ENCODE assay signal across 1 cellular context in genomic region chr16:86479419-86479818, GRCh38.
TF ChIP-seq lines count a peak whose summit lies in the region.

No MANE protein-coding gene starts in this region.

TF ChIP-seq in HepG2, 621 proteins besides CTCF, POLR2A, EP300 and RAD21 (continued from another document):
- TF ChIP-seq ZNF609 (CRISPR knock-in tag; IDR thresholded peaks at IDR 0.05; ENCODE audit: borderline replicate concordance) (no peak), ISX (CRISPR knock-in tag; conservative IDR thresholded peaks at IDR 0.05) (no peak), ZBTB20 (CRISPR knock-in tag; IDR thresholded peaks at IDR 0.05; ENCODE audit: borderline replicate concordance, low read depth) (no peak), ZNF574 (CRISPR knock-in tag; IDR thresholded peaks at IDR 0.05) (no peak), GATAD2A (CRISPR knock-in tag; IDR thresholded peaks at IDR 0.05) (no peak), ZNF747 (CRISPR knock-in tag; IDR thresholded peaks at IDR 0.05; ENCODE audit: borderline replicate concordance) (no peak), ZNF850 (CRISPR knock-in tag; conservative IDR thresholded peaks at IDR 0.05) (no peak), DZIP1 (CRISPR knock-in tag; IDR thresholded peaks at IDR 0.05) (no peak), POLR2AphosphoS2 (IDR thresholded peaks at IDR 0.05; ENCODE audit: low read depth, low read length) (no peak), PRDM15 (CRISPR knock-in tag; IDR thresholded peaks at IDR 0.05) (no peak), BORCS8-MEF2B (CRISPR knock-in tag; IDR thresholded peaks at IDR 0.05) (no peak), STAG1 (CRISPR knock-in tag; IDR thresholded peaks at IDR 0.05) (no peak), SOX6 (IDR thresholded peaks at IDR 0.05) (no peak), SOX6 (CRISPR knock-in tag; IDR thresholded peaks at IDR 0.05) (no peak)
